9 cellular contexts compared by ENCODE assay signal in the genomic region with DNA sequence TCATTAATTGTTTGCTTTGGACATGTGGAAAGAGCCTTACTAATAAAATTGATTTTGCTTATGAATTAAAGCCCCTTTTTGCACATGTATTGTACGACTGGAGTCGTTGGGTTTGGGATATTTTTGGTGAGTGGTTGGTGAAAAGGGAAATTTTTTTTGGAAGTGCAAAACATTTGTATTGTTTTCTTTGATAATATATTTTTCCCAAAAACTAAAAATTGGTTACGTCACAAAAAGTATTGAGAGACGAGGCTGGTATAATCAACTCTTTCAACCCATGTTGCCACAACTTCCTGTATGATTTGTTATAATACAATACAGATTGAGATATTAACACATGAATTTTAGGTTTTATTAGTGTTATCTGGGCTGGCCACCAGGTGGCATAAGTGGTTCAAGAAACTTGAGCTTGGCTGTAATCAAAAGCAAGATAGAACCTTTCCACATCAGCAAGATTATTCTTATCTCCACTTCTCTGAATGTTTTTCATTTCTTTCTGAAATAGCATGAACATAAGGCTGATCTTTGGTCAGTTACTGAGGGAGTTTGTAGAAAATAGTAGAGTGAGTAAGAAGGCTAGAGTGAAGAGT. TPM values are rescaled to one million over a fixed set of nuclear protein-coding genes. Genes with fewer than 3 reads are reported as not detected.
DNase-seq lines count a peak whose midpoint lies in the region; ATAC-seq and TF ChIP-seq lines count a peak whose summit lies in the region.
"Had no signal": no experiment of that assay in that cellular context is flagged by ENCODE, and none has a peak within 500 bp of the region (broad histone marks: within the 10 kb centered on the region; RNA-seq: fewer than 3 reads in every experiment).

No MANE protein-coding gene starts in this region.

- no TSS peak for BruUV-seq in PC-9 (replicated peaks; lab: Mats Ljungman, UMichigan)

- H3K4me3 ChIP-seq in PC-9 (no peak overlapping the region), fibroblast of pulmonary artery (replicated peaks; ENCODE audit: low read depth, low read length) (no peak overlapping the region), parathyroid adenoma (ENCODE audit: low read depth, low read length) (peak overlapping the region; percentile 20), upper lobe of right lung (no peak overlapping the region)

- H3K4me2 ChIP-seq in PC-9 (no peak overlapping the region), parathyroid adenoma (ENCODE audit: low read length) (no peak overlapping the region)

- peaks cover 17% of the 10 kb centered on the region; the same call in 1 of the 2 replicates for H3F3A ChIP-seq in PC-9 (ENCODE audit: insufficient read depth, low read depth)

- H3K9me3 ChIP-seq in PC-9 (ENCODE audit: insufficient read depth, low read depth), result no peaks in the 10 kb centered on the region
- H3K9me3 ChIP-seq in parathyroid adenoma (ENCODE audit: control insufficient read depth, low read length), result no peaks in the 10 kb centered on the region
- H3K9me3 ChIP-seq in upper lobe of right lung, result no peaks in the 10 kb centered on the region

- H3K9ac ChIP-seq in parathyroid adenoma, result no peak overlapping the region

- H4K20me1 ChIP-seq in PC-9 (ENCODE audit: insufficient read depth), result no peaks in the 10 kb centered on the region

- no peak overlapping the region for H3K27ac ChIP-seq in PC-9
- H3K27ac ChIP-seq in parathyroid adenoma, result no peak overlapping the region
- H3K27ac ChIP-seq in upper lobe of right lung, result no peak overlapping the region

- POLR2A ChIA-PET in PC-9 (lab: Charles Lee; ENCODE audit: unreplicated experiment), result interaction anchor here (0.8 kb wide), 1 partner anchor 156 kb away, joined by 12 read pairs; no protein-coding TSS in a partner anchor

- CTCF ChIA-PET in PC-9 (lab: Charles Lee), result interaction anchor here (0.6 to 1.0 kb wide), 5 partner anchors 29 to 151 kb away, joined by 3 to 9 read pairs (median 4); no protein-coding TSS in a partner anchor

- H3K79me2 ChIP-seq in PC-9 (ENCODE audit: low read depth), result no peaks in the 10 kb centered on the region
- H3K79me2 ChIP-seq in parathyroid adenoma, result peaks cover 13% of the 10 kb centered on the region

- DNase-seq in COLO829 (ENCODE audit: low spot score) (peak; percentile 62), HT1080 (ENCODE audit: low read depth) (peak; percentile 50), PC-9 (peak in 1 of 2 experiments; percentile 44), fibroblast of pulmonary artery (ENCODE audit: low read depth) (peak; percentile 78), upper lobe of right lung (no peak)
- DNase-seq in activated T-cell treated with anti-CD3 and anti-CD28 coated beads, Interleukin-2, amount 50 U/mL, for 1 hour, result peak; percentile 60

- H3K36me3 ChIP-seq in PC-9 (ENCODE audit: low read depth) (0 out of 2 replicates have a peak, but pooled peaks cover 8% of the 10 kb centered on the region), parathyroid adenoma (ENCODE audit: control insufficient read depth, insufficient read depth, low read length) (no peaks in the 10 kb centered on the region), upper lobe of right lung (peaks cover 68% of the 10 kb centered on the region)

- TF ChIP-seq CTCF in PC-9 (conservative IDR thresholded peaks at IDR 0.05), result peak; percentile 85
- TF ChIP-seq CTCF in fibroblast of pulmonary artery (IDR thresholded peaks at IDR 0.05; ENCODE audit: low read length, missing control alignments), result peak; percentile 68
- TF ChIP-seq CTCF in parathyroid adenoma (IDR thresholded peaks at IDR 0.05), result peak; percentile 82
- TF ChIP-seq CTCF in upper lobe of right lung (IDR thresholded peaks at IDR 0.05), result peak; percentile 71

- H2AFZ ChIP-seq in PC-9 (no peak overlapping the region), parathyroid adenoma (no peak overlapping the region)

- H3K27me3 ChIP-seq in PC-9 (ENCODE audit: insufficient read depth, low read depth) (no peaks in the 10 kb centered on the region), parathyroid adenoma (ENCODE audit: control insufficient read depth, insufficient read depth, low read length) (no peaks in the 10 kb centered on the region), upper lobe of right lung (no peaks in the 10 kb centered on the region)

- H3K4me1 ChIP-seq in PC-9 (replicated peaks; ENCODE audit: insufficient read depth) (no peaks in the 10 kb centered on the region), parathyroid adenoma (no peaks in the 10 kb centered on the region), upper lobe of right lung (no peaks in the 10 kb centered on the region)

- intact Hi-C loops in PC-9 (cut with micrococcal nuclease; ENCODE audit: unreplicated experiment) (loop anchor here (1.0 kb wide), 2 partner anchors 84 to 475 kb away; partner anchors contain the start of gene DHRS4), upper lobe of right lung (cut with DNase I) (loop anchor here (5.0 kb wide), 1 partner anchor 84 kb away; no protein-coding TSS in a partner anchor)

- no peaks in the 10 kb centered on the region for H3K9me2 ChIP-seq in PC-9 (ENCODE audit: insufficient read depth)

- ATAC-seq in upper lobe of right lung, result peak; percentile 81
- no peak for ATAC-seq in GM19035 (IDR thresholded peaks at IDR 0.05; ENCODE audit: unreplicated experiment)

RNA-seq across cellular contexts. Expression of gene NGDN, which starts 8.7 kb away (rescaled TPM):
- 75.0 and 78.0 TPM in 2 replicates for total RNA-seq in HT1080 (2014; rRNA removed; shearing (Covaris generic))
- 46.1 and 55.5 TPM in 2 replicates for polyA plus RNA-seq in HT1080 (2015; cell fraction: cytosol; rRNA removed)
- 89.0 and 92.3 TPM in 2 replicates for polyA plus RNA-seq in HT1080 (2015; cell fraction: nucleus; rRNA removed)
- total RNA-seq in PC-9 (2021) (23.1 and 27.6 TPM in 2 replicates), upper lobe of right lung (32.3 TPM)

RNA-seq across cellular contexts. Expression of gene MYH7, which starts 42.7 kb away (rescaled TPM):
- not detected in 2 replicates for total RNA-seq in HT1080 (2014; rRNA removed; shearing (Covaris generic))
- not detected in 2 replicates for polyA plus RNA-seq in HT1080 (2015; cell fraction: cytosol; rRNA removed)
- polyA plus RNA-seq in HT1080 (2015; cell fraction: nucleus; rRNA removed), result not detected in 2 replicates
- total RNA-seq in PC-9 (2021), result not detected in 2 replicates
- total RNA-seq in upper lobe of right lung, result 0.12 TPM
- polyA plus RNA-seq: IgD-negative memory B cell had no signal
